1 cellular context compared by ENCODE assay signal in genomic region chr1:231931846-231932454, GRCh38.
TF ChIP-seq lines count a peak whose summit lies in the region.

No MANE protein-coding gene starts in this region.

TF ChIP-seq in K562, 482 proteins besides CTCF, POLR2A, EP300 and RAD21 (continued from another document):
- TF ChIP-seq, protein P1, sequence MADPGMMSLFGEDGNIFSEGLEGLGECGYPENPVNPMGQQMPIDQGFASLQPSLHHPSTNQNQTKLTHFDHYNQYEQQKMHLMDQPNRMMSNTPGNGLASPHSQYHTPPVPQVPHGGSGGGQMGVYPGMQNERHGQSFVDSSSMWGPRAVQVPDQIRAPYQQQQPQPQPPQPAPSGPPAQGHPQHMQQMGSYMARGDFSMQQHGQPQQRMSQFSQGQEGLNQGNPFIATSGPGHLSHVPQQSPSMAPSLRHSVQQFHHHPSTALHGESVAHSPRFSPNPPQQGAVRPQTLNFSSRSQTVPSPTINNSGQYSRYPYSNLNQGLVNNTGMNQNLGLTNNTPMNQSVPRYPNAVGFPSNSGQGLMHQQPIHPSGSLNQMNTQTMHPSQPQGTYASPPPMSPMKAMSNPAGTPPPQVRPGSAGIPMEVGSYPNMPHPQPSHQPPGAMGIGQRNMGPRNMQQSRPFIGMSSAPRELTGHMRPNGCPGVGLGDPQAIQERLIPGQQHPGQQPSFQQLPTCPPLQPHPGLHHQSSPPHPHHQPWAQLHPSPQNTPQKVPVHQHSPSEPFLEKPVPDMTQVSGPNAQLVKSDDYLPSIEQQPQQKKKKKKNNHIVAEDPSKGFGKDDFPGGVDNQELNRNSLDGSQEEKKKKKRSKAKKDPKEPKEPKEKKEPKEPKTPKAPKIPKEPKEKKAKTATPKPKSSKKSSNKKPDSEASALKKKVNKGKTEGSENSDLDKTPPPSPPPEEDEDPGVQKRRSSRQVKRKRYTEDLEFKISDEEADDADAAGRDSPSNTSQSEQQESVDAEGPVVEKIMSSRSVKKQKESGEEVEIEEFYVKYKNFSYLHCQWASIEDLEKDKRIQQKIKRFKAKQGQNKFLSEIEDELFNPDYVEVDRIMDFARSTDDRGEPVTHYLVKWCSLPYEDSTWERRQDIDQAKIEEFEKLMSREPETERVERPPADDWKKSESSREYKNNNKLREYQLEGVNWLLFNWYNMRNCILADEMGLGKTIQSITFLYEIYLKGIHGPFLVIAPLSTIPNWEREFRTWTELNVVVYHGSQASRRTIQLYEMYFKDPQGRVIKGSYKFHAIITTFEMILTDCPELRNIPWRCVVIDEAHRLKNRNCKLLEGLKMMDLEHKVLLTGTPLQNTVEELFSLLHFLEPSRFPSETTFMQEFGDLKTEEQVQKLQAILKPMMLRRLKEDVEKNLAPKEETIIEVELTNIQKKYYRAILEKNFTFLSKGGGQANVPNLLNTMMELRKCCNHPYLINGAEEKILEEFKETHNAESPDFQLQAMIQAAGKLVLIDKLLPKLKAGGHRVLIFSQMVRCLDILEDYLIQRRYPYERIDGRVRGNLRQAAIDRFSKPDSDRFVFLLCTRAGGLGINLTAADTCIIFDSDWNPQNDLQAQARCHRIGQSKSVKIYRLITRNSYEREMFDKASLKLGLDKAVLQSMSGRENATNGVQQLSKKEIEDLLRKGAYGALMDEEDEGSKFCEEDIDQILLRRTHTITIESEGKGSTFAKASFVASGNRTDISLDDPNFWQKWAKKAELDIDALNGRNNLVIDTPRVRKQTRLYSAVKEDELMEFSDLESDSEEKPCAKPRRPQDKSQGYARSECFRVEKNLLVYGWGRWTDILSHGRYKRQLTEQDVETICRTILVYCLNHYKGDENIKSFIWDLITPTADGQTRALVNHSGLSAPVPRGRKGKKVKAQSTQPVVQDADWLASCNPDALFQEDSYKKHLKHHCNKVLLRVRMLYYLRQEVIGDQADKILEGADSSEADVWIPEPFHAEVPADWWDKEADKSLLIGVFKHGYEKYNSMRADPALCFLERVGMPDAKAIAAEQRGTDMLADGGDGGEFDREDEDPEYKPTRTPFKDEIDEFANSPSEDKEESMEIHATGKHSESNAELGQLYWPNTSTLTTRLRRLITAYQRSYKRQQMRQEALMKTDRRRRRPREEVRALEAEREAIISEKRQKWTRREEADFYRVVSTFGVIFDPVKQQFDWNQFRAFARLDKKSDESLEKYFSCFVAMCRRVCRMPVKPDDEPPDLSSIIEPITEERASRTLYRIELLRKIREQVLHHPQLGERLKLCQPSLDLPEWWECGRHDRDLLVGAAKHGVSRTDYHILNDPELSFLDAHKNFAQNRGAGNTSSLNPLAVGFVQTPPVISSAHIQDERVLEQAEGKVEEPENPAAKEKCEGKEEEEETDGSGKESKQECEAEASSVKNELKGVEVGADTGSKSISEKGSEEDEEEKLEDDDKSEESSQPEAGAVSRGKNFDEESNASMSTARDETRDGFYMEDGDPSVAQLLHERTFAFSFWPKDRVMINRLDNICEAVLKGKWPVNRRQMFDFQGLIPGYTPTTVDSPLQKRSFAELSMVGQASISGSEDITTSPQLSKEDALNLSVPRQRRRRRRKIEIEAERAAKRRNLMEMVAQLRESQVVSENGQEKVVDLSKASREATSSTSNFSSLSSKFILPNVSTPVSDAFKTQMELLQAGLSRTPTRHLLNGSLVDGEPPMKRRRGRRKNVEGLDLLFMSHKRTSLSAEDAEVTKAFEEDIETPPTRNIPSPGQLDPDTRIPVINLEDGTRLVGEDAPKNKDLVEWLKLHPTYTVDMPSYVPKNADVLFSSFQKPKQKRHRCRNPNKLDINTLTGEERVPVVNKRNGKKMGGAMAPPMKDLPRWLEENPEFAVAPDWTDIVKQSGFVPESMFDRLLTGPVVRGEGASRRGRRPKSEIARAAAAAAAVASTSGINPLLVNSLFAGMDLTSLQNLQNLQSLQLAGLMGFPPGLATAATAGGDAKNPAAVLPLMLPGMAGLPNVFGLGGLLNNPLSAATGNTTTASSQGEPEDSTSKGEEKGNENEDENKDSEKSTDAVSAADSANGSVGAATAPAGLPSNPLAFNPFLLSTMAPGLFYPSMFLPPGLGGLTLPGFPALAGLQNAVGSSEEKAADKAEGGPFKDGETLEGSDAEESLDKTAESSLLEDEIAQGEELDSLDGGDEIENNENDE (IDR thresholded peaks at IDR 0.05; ENCODE audit: low read depth, low read length): no peak
- 0 out of 2 replicates have a peak, but pooled peaks have one; percentile 43 for TF ChIP-seq XRCC5 (IDR thresholded peaks at IDR 0.05; ENCODE audit: low read depth, low read length)
- TF ChIP-seq CBX3 (IDR thresholded peaks at IDR 0.05; ENCODE audit: borderline replicate concordance in 1 of 2, low read length in 2 of 2): peak in 1 of 2 experiments; percentile 91; a peak in 2 of 3 replicates
- TF ChIP-seq ZNF583 (CRISPR knock-in tag; IDR thresholded peaks at IDR 0.05): 0 out of 2 replicates have a peak, but pooled peaks have one; percentile 7
- no peak for TF ChIP-seq ATF1 (CRISPR knock-in tag; IDR thresholded peaks at IDR 0.05)
- TF ChIP-seq ATF1 (tag; IDR thresholded peaks at IDR 0.05): peak; percentile 19; the same call in 1 of the 2 replicates
- peak; percentile 78; the same call in 1 of the 2 replicates for TF ChIP-seq CBX1 (IDR thresholded peaks at IDR 0.05; ENCODE audit: low read depth)
- TF ChIP-seq TRIM28 (IDR thresholded peaks at IDR 0.05): peak; percentile 52; the same call in 1 of the 2 replicates
- TF ChIP-seq ZNF586 (CRISPR knock-in tag; conservative IDR thresholded peaks at IDR 0.05): no peak
- TF ChIP-seq SMC3 (conservative IDR thresholded peaks at IDR 0.05; ENCODE audit: insufficient read depth, low read depth, low read length): 0 out of 2 replicates have a peak, but pooled peaks have one; percentile 13
